In genomic region chr15:48899793-48900192, GRCh38 we compare ENCODE assay signal across 22 cellular contexts.
"Had no signal": no experiment of that assay in that cellular context is flagged by ENCODE, and none has a peak within 500 bp of the region (broad histone marks: within the 10 kb centered on the region; RNA-seq: fewer than 3 reads in every experiment).

No MANE protein-coding gene starts in this region.

- ATAC-seq: left ventricle myocardium superior, lower lobe of right lung, sciatic nerve had no signal

- H3K27me3 ChIP-seq: neural progenitor cell, right atrium auricular region, thyroid gland had no signal

- DNase-seq: effector CD8-positive, alpha-beta T cell; endodermal cell; esophagus squamous epithelium; hypothalamus; immature natural killer cell; left ventricle myocardium superior; lower lobe of right lung; stimulated activated CD4-positive, alpha-beta T cell treated with anti-CD3 and anti-CD28 coated beads, Interleukin-12 subunit alpha, Interleukin-12 subunit beta, amount 100 ng/mL, for 4 hours; stimulated activated CD4-positive, alpha-beta T cell treated with anti-CD3 and anti-CD28 coated beads, Interleukin-1b, Interleukin-23, amount 100 ng/mL, for 48 hours; stimulated activated CD4-positive, alpha-beta T cell treated with anti-CD3 and anti-CD28 coated beads, Interleukin-4, amount 100 ng/mL, for 1 hour; stimulated activated CD8-positive, alpha-beta memory T cell treated with anti-CD3 and anti-CD28 coated beads, Interleukin-4, amount 100 ng/mL, for 48 hours; stimulated activated naive CD4-positive, alpha-beta T cell treated with Interleukin-2 at 50 U/mL for 16 hours; stomach; thyroid gland had no signal

- FAIRE-seq: colon, frontal cortex, keratinocyte had no signal

- H3K4me3 ChIP-seq: esophagus squamous epithelium, lower lobe of right lung, neural progenitor cell, right atrium auricular region, smooth muscle cell, stomach, thyroid gland had no signal

- H3K9me3 ChIP-seq: esophagus squamous epithelium, lower lobe of right lung, right atrium auricular region, stomach, thyroid gland had no signal

- H3K36me3 ChIP-seq: esophagus squamous epithelium, lower lobe of right lung, neural progenitor cell, right atrium auricular region, stomach, thyroid gland had no signal

- H3K27ac ChIP-seq: esophagus squamous epithelium, lower lobe of right lung, neural progenitor cell, parathyroid adenoma, right atrium auricular region, stomach, thyroid gland had no signal

- H3K4me1 ChIP-seq: lower lobe of right lung, parathyroid adenoma, right atrium auricular region, thyroid gland had no signal
